Comparison of ENCODE assay signal across 23 cellular contexts in the genomic region with DNA sequence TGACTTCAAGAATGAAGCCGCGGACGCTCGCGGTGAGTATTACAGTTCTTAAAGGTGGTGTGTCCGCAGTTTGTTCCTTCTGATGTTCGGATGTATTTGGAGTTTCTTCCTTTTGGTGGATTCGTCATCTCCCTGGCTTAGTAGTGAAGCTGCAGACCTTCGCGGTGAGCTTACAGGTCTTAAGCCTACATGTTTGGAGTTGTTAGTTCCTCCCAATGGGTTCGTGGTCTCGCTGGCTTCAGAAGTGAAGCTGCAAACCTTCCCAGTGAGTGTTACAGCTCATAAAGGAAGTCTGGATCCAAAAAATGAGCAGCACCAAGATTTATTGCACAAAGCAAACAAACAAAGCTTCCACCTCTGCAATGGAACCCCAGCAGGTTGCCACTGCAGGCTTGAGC. TPM values are rescaled to one million over a fixed set of nuclear protein-coding genes. Genes with fewer than 3 reads are reported as not detected.
"Had no signal": no experiment of that assay in that cellular context is flagged by ENCODE, and none has a peak within 500 bp of the region (broad histone marks: within the 10 kb centered on the region; RNA-seq: fewer than 3 reads in every experiment).

No MANE protein-coding gene starts in this region.

- H3K36me3 ChIP-seq: cardiac muscle cell, Peyer's patch, SJCRH30, WERI-Rb-1 had no signal

- H3K4me3 ChIP-seq: cardiac muscle cell, Peyer's patch, SJCRH30 had no signal

- H3K9me3 Mint-ChIP-seq: activated naive CD4-positive, alpha-beta T cell treated with anti-CD3 and anti-CD28 coated beads, Interleukin-2, amount 50 U/mL, for 24 hours had no signal

- H3K36me3 Mint-ChIP-seq: activated naive CD4-positive, alpha-beta T cell treated with anti-CD3 and anti-CD28 coated beads, Interleukin-2, amount 50 U/mL, for 24 hours had no signal

- H3K4me1 ChIP-seq: Peyer's patch, SJCRH30 had no signal

- H3K9me3 ChIP-seq: Peyer's patch, SJCRH30, SK-N-SH had no signal

- H3K27me3 ChIP-seq: cardiac muscle cell, Peyer's patch, SJCRH30 had no signal

- ATAC-seq: activated CD4-positive, CD25-positive, alpha-beta regulatory T cell treated with anti-CD3 and anti-CD28 coated beads, Interleukin-2, amount 50 U/mL, for 24 hours; activated CD8-positive, alpha-beta T cell treated with anti-CD3 and anti-CD28 coated beads, Interleukin-2, amount 10 ng/mL, durations not matched to agents 7 days and 5 days had no signal

- H3K27ac ChIP-seq: cardiac muscle cell, Peyer's patch, RWPE1, SJCRH30, WERI-Rb-1 had no signal

- H3K4me1 Mint-ChIP-seq: activated naive CD4-positive, alpha-beta T cell treated with anti-CD3 and anti-CD28 coated beads, Interleukin-2, amount 50 U/mL, for 24 hours had no signal

- H3K27ac Mint-ChIP-seq: activated CD8-positive, alpha-beta T cell treated with anti-CD3 and anti-CD28 coated beads, Interleukin-2, amount 10 ng/mL, durations not matched to agents 7 days and 5 days; activated naive CD4-positive, alpha-beta T cell treated with anti-CD3 and anti-CD28 coated beads, Interleukin-2, amount 50 U/mL, for 24 hours had no signal

- H3K9ac ChIP-seq: SK-N-SH had no signal

- DNase-seq: activated CD4-positive, alpha-beta T cell treated with anti-CD3 and anti-CD28 coated beads for 4 hours; activated CD8-positive, alpha-beta memory T cell treated with anti-CD3 and anti-CD28 coated beads, Interleukin-2, amount 50 U/mL, for 48 hours; activated CD8-positive, alpha-beta T cell treated with anti-CD3 and anti-CD28 coated beads, Interleukin-2, amount 10 ng/mL, durations not matched to agents 7 days and 5 days; activated naive CD4-positive, alpha-beta T cell; activated T-cell treated with anti-CD3 and anti-CD28 coated beads, Interleukin-2, amount 50 U/mL, for 1 hour; Karpas-422; NCI-H1105 treated with DMSO at 0.1 percent for 48 hours; NCI-H1436 treated with DMSO at 0.1 percent for 48 hours; NCI-H187; NCI-H2081; NCI-H510A treated with DMSO at 0.1 percent for 48 hours; Right ventricle myocardium superior; SJCRH30; SK-N-SH; T-helper 1 cell; WERI-Rb-1 had no signal

- H3K4me3 Mint-ChIP-seq: activated CD8-positive, alpha-beta T cell treated with anti-CD3 and anti-CD28 coated beads, Interleukin-2, amount 10 ng/mL, durations not matched to agents 7 days and 5 days; activated naive CD4-positive, alpha-beta T cell treated with anti-CD3 and anti-CD28 coated beads, Interleukin-2, amount 50 U/mL, for 24 hours had no signal

- H3K4me2 ChIP-seq: SK-N-SH had no signal

- H3K27me3 Mint-ChIP-seq: activated naive CD4-positive, alpha-beta T cell treated with anti-CD3 and anti-CD28 coated beads, Interleukin-2, amount 50 U/mL, for 24 hours had no signal

RNA-seq across cellular contexts. Expression of a gene that starts 14.7 kb away (rescaled TPM):
- total RNA-seq: activated CD8-positive, alpha-beta T cell treated with anti-CD3 and anti-CD28 coated beads, Interleukin-2, amount 10 ng/mL, durations not matched to agents 7 days and 5 days; aorta; cardiac muscle cell; Peyer's patch; Right ventricle myocardium superior; SJCRH30; T-helper 2 cell treated with Interferon-gamma antibody and Interleukin-4, amounts not matched to agents 100 ng/mL and 5 ng/mL, for 36 hours had no signal
- polyA plus RNA-seq: aorta, cardiac muscle cell, SK-N-SH had no signal
